Comparison of ENCODE assay signal across 28 cellular contexts in genomic region chr7:52254396-52255025, GRCh38.
"Had no signal": no experiment of that assay in that cellular context is flagged by ENCODE, and none has a peak within 500 bp of the region (broad histone marks: within the 10 kb centered on the region; RNA-seq: fewer than 3 reads in every experiment).

No MANE protein-coding gene starts in this region.

- H3K9me3 ChIP-seq: gastroesophageal sphincter, left lung, ovary, psoas muscle, sigmoid colon, transverse colon, upper lobe of right lung, uterus had no signal

- FAIRE-seq: colon, islet of Langerhans had no signal

- ATAC-seq: foreskin keratinocyte; gastroesophageal sphincter; heart right ventricle; left cardiac atrium; left lung; natural killer cell; psoas muscle; right cardiac atrium; stimulated activated memory B cell treated with anti-CD40 and anti-IgM and Interleukin-4, amounts not matched to agents 10 μg/mL and 1 μg/mL and 100 μg/mL, for 72 hours; stimulated activated naive CD8-positive, alpha-beta T cell treated with anti-CD3 and anti-CD28 coated beads, Interleukin-15, Interleukin-2, amounts not matched to agents 100 U/mL and 50 U/mL, for 24 hours; upper lobe of right lung had no signal

- H3K27me3 ChIP-seq: dorsolateral prefrontal cortex, foreskin keratinocyte, gastroesophageal sphincter, left lung, ovary, sigmoid colon, spleen, suprapubic skin, transverse colon, upper lobe of right lung, uterus had no signal

- H3K27ac Mint-ChIP-seq: natural killer cell; stimulated activated memory B cell treated with anti-CD40 and anti-IgM and Interleukin-4, amounts not matched to agents 10 μg/mL and 1 μg/mL and 100 μg/mL, for 72 hours had no signal

- H3K4me1 ChIP-seq: foreskin keratinocyte, gastroesophageal sphincter, left lung, psoas muscle, spleen, suprapubic skin, transverse colon, upper lobe of right lung, uterus had no signal

- H3K36me3 ChIP-seq: gastroesophageal sphincter, heart right ventricle, left lung, ovary, sigmoid colon, spleen, suprapubic skin, transverse colon, upper lobe of right lung, uterus had no signal

- H3K4me1 Mint-ChIP-seq: natural killer cell; neural crest cell; stimulated activated memory B cell treated with anti-CD40 and anti-IgM and Interleukin-4, amounts not matched to agents 10 μg/mL and 1 μg/mL and 100 μg/mL, for 72 hours had no signal

- H3K27me3 Mint-ChIP-seq: stimulated activated memory B cell treated with anti-CD40 and anti-IgM and Interleukin-4, amounts not matched to agents 10 μg/mL and 1 μg/mL and 100 μg/mL, for 72 hours had no signal

- H3K36me3 Mint-ChIP-seq: stimulated activated memory B cell treated with anti-CD40 and anti-IgM and Interleukin-4, amounts not matched to agents 10 μg/mL and 1 μg/mL and 100 μg/mL, for 72 hours had no signal

- DNase-seq: dorsolateral prefrontal cortex; effector CD4-positive, alpha-beta T cell; foreskin keratinocyte; heart right ventricle; hippocampal formation; left cardiac atrium; left lung; mesenchymal stem cell; midbrain; natural killer cell; occipital lobe; ovary; posterior cingulate gyrus; psoas muscle; right cardiac atrium; sigmoid colon; spleen; stimulated activated CD4-positive, alpha-beta T cell treated with anti-CD3 and anti-CD28 coated beads, Interleukin-4, amount 100 ng/mL, for 4 hours; stimulated activated naive CD8-positive, alpha-beta T cell treated with anti-CD3 and anti-CD28 coated beads, Interleukin-15, Interleukin-2, amounts not matched to agents 100 U/mL and 50 U/mL, for 24 hours; transverse colon; upper lobe of right lung; uterus had no signal

- H3K4me3 Mint-ChIP-seq: natural killer cell; neural crest cell; stimulated activated memory B cell treated with anti-CD40 and anti-IgM and Interleukin-4, amounts not matched to agents 10 μg/mL and 1 μg/mL and 100 μg/mL, for 72 hours had no signal

- H3K4me3 ChIP-seq: dorsolateral prefrontal cortex, gastroesophageal sphincter, heart right ventricle, left lung, ovary, psoas muscle, sigmoid colon, spleen, suprapubic skin, transverse colon, upper lobe of right lung, uterus had no signal

- H3K27ac ChIP-seq: dorsolateral prefrontal cortex, foreskin keratinocyte, gastroesophageal sphincter, heart right ventricle, left lung, ovary, psoas muscle, sigmoid colon, spleen, suprapubic skin, transverse colon, upper lobe of right lung, uterus had no signal
